Comparison of ENCODE assay signal across 16 cellular contexts in genomic region chr5:60763061-60763460, GRCh38.
DNase-seq lines count a peak whose midpoint lies in the region; ATAC-seq, FAIRE-seq and TF ChIP-seq lines count a peak whose summit lies in the region.
"Had no signal": no experiment of that assay in that cellular context is flagged by ENCODE, and none has a peak within 500 bp of the region (broad histone marks: within the 10 kb centered on the region; RNA-seq: fewer than 3 reads in every experiment).

No MANE protein-coding gene starts in this region.

- intact Hi-C loops in PC-3 (cut with micrococcal nuclease) = no loop called here

- H3F3A ChIP-seq in PC-3 (ENCODE audit: low read length, unreplicated experiment) = no peaks in the 10 kb centered on the region

- POLR2A ChIA-PET in PC-3 (lab: Charles Lee; ENCODE audit: unreplicated experiment) = no interaction called here

- H4K20me1 ChIP-seq in PC-3 (ENCODE audit: low read length) = no peaks in the 10 kb centered on the region
- H4K20me1 ChIP-seq: BLaER1 had no signal

- TF ChIP-seq CTCF in PC-3 (conservative IDR thresholded peaks at IDR 0.05; ENCODE audit: low read depth, low read length) = no peak
- no peak for TF ChIP-seq CTCF in bronchial epithelial cell (IDR thresholded peaks at IDR 0.05; ENCODE audit: insufficient read depth, low read length, severe bottlenecking)

- H2AFZ ChIP-seq in PC-3 (ENCODE audit: low read length) = no peak overlapping the region

- H3K27ac ChIP-seq in PC-3 (ENCODE audit: low read length) = no peak overlapping the region
- H3K27ac ChIP-seq: A549, BLaER1 had no signal

- no peak for FAIRE-seq in bronchial epithelial cell (lab: Jason Lieb, UNC)
- FAIRE-seq: A549, K562 had no signal

- no peaks in the 10 kb centered on the region for H3K79me2 ChIP-seq in PC-3 (ENCODE audit: low read length)

- H3K36me3 ChIP-seq in PC-3 (ENCODE audit: low read depth, low read length) = no peaks in the 10 kb centered on the region
- H3K36me3 ChIP-seq in bronchial epithelial cell (ENCODE audit: control insufficient read depth, insufficient read depth, low read length) = no peaks in the 10 kb centered on the region
- H3K36me3 ChIP-seq: BLaER1 had no signal

- H3K4me1 ChIP-seq in PC-3 (ENCODE audit: insufficient read depth, low read length) = no peaks in the 10 kb centered on the region
- H3K4me1 ChIP-seq: A549, BLaER1 had no signal

- no peak overlapping the region for H3K9ac ChIP-seq in PC-3 (ENCODE audit: low read length)
- H3K9ac ChIP-seq: BLaER1 had no signal

- no TSS peak for BruUV-seq in PC-3 (replicated peaks; lab: Mats Ljungman, UMichigan)

- ATAC-seq in PC-3 (peak; percentile 65; the same call in 1 of the 2 replicates), GM19452 (IDR thresholded peaks at IDR 0.05; ENCODE audit: unreplicated experiment) (no peak), HG02938 (IDR thresholded peaks at IDR 0.05; ENCODE audit: unreplicated experiment) (no peak)
- ATAC-seq: A549, K562 had no signal

- H3K4me3 ChIP-seq in PC-3 (ENCODE audit: low read length) = no peak overlapping the region
- no peak overlapping the region for H3K4me3 ChIP-seq in bronchial epithelial cell (ENCODE audit: low read depth, low read length)
- H3K4me3 ChIP-seq: A549, BLaER1, K562 had no signal

- DNase-seq in Daoy (ENCODE audit: low read depth) (peak; percentile 25), HT1080 (ENCODE audit: low read depth) (peak; percentile 8), PC-3 (peak; percentile 14), bronchial epithelial cell (ENCODE audit: low read depth) (peak; percentile 17), amygdala (lab: John Stamatoyannopoulos, UW) (no peak)
- DNase-seq: AML-193; Caco-2; CD8-positive, alpha-beta memory T cell; GDM1; HCEC 1CT; HFFc6 had no signal

- no peaks in the 10 kb centered on the region for H3K9me3 ChIP-seq in PC-3 (ENCODE audit: low read length)
- H3K9me3 ChIP-seq: A549, BLaER1, Caco-2 had no signal

- H3K9me2 ChIP-seq in PC-3 (replicated peaks; ENCODE audit: low read length) = no peaks in the 10 kb centered on the region

- no peak overlapping the region for H3K4me2 ChIP-seq in PC-3 (ENCODE audit: low read length)
- H3K4me2 ChIP-seq: A549, BLaER1 had no signal

- CTCF ChIA-PET in PC-3 (lab: Charles Lee) = no interaction called here

- H3K27me3 ChIP-seq in PC-3 (ENCODE audit: low read length) (peaks cover 6% of the 10 kb centered on the region; the same call in 1 of the 2 replicates), bronchial epithelial cell (ENCODE audit: control insufficient read depth, insufficient read depth, low read length) (no peaks in the 10 kb centered on the region)
- H3K27me3 ChIP-seq: BLaER1 had no signal

Comparison
In these comparisons a context has a peak if more than half of its experiments do, and no peak if none do; other contexts are left out.
1. DNase-seq: peak in Daoy (single experiment), HT1080 (single experiment), PC-3 (single experiment) and bronchial epithelial cell (single experiment); none in amygdala (0 of 56).